In genomic region chr16:30652005-30652296, GRCh38 we compare ENCODE assay signal across 8 cellular contexts. TPM values are rescaled to one million over a fixed set of nuclear protein-coding genes. Genes with fewer than 3 reads are reported as not detected.
A peak's percentile ranks its signal among the peaks of the same experiment; 100 is the strongest.
DNase-seq lines count a peak whose midpoint lies in the region; ATAC-seq, FAIRE-seq and TF ChIP-seq lines count a peak whose summit lies in the region.

No MANE protein-coding gene starts in this region.

- peak overlapping the region; percentile 83 for H3K4me3 ChIP-seq in HAP-1
- peak overlapping the region; percentile 94 for H3K4me3 ChIP-seq in right cardiac atrium (ENCODE audit: low read length)
- peak overlapping the region; percentile 62 to 92 (median 78) for H3K4me3 ChIP-seq in skin epidermis

- ATAC-seq in activated B cell treated with CpG ODN at 0.5 μM for 24 hours (ENCODE audit: low read depth) (no peak), right cardiac atrium (no peak)

- H3K4me1 ChIP-seq in HAP-1 (peaks cover 4% of the 10 kb centered on the region), right cardiac atrium (ENCODE audit: control insufficient read depth, insufficient read depth, low read length) (no peaks in the 10 kb centered on the region)

- peak overlapping the region; percentile 82 for H3K27ac ChIP-seq in right cardiac atrium (ENCODE audit: low read length)
- peak overlapping the region in 19 of 21 experiments; percentile 72 to 98 (median 90) for H3K27ac ChIP-seq in skin epidermis

- POLR2A ChIA-PET in activated B cell treated with CpG ODN at 0.5 μM for 24 hours (lab: Charles Lee), result interaction anchor here (0.6 to 0.8 kb wide), 5 partner anchors 9 to 1006 kb away, joined by 3 to 7 read pairs (median 4); no protein-coding TSS in a partner anchor

- CTCF ChIA-PET in activated B cell treated with CpG ODN at 0.5 μM for 24 hours (lab: Charles Lee), result interaction anchor here (2.7 kb wide), 1 partner anchor 8 kb away, joined by 9 read pairs; no protein-coding TSS in a partner anchor

- in situ Hi-C loops in HAP-1 (cut with MboI; ENCODE audit: low sequenced_read_pairs), result no loop called here

- H3K9me3 ChIP-seq in HAP-1 (no peaks in the 10 kb centered on the region), right cardiac atrium (ENCODE audit: control insufficient read depth, low read length) (no peaks in the 10 kb centered on the region)

- H3K36me3 ChIP-seq in HAP-1 (replicated peaks), result peaks cover 44% of the 10 kb centered on the region

- DNase-seq in HAP-1 (ENCODE audit: low spot score in 2 of 2) (no peak), activated B cell treated with CpG ODN at 0.5 μM for 24 hours (no peak), right cardiac atrium (no peak), NOMO-1 treated with DMSO at 0.1 percent for 48 hours (lab: John Stamatoyannopoulos, UW; ENCODE audit: unreplicated experiment) (no peak), HTR-8/SVneo (ENCODE audit: insufficient read length, low spot score) (no peak), NCI-H345 treated with DMSO at 0.1 percent for 48 hours (lab: John Stamatoyannopoulos, UW; ENCODE audit: unreplicated experiment) (no peak)
- no peak for DNase-seq in NK-92 treated with Interleukin-12 subunit alpha and Interleukin-12 subunit beta, amount 100 ng/mL, for 24 hours (lab: John Stamatoyannopoulos, UW)

- no peaks in the 10 kb centered on the region for H3K9me3 Mint-ChIP-seq in activated B cell treated with CpG ODN at 0.5 μM for 24 hours

- H3K27me3 ChIP-seq in HAP-1 (ENCODE audit: low read depth) (no peaks in the 10 kb centered on the region), right cardiac atrium (ENCODE audit: control insufficient read depth, insufficient read depth) (no peaks in the 10 kb centered on the region)

- H3K27me3 Mint-ChIP-seq in activated B cell treated with CpG ODN at 0.5 μM for 24 hours, result no peaks in the 10 kb centered on the region

- H3K4me3 Mint-ChIP-seq in activated B cell treated with CpG ODN at 0.5 μM for 24 hours, result peak overlapping the region; percentile 82

- peaks cover 28% of the 10 kb centered on the region for H3K4me1 Mint-ChIP-seq in activated B cell treated with CpG ODN at 0.5 μM for 24 hours

- TF ChIP-seq CTCF in activated B cell treated with CpG ODN at 0.5 μM for 24 hours (IDR thresholded peaks at IDR 0.05), result no peak

- intact Hi-C loops in activated B cell treated with CpG ODN at 0.5 μM for 24 hours (cut with micrococcal nuclease), result loop anchor here (5.0 to 10.0 kb wide), 2 partner anchors 160 to 587 kb away; partner anchors contain the start of gene ALDOA
- intact Hi-C loops in right cardiac atrium (cut with DNase I), result no loop called here

- H3K36me3 Mint-ChIP-seq in activated B cell treated with CpG ODN at 0.5 μM for 24 hours (ENCODE audit: low read depth), result peaks cover 48% of the 10 kb centered on the region

- FAIRE-seq in HTR-8/SVneo (lab: Jason Lieb, UNC), result no peak

- peak overlapping the region; percentile 77 for H3K27ac Mint-ChIP-seq in activated B cell treated with CpG ODN at 0.5 μM for 24 hours

- WGBS in right cardiac atrium, result 21% methylated on average over 2 of the region's 2 CpGs

RNA-seq across cellular contexts. Expression of gene PRR14, which starts 1.2 kb away (rescaled TPM):
- total RNA-seq in activated B cell treated with CpG ODN at 0.5 μM for 24 hours (63.5 and 77.9 TPM in 2 replicates), right cardiac atrium (10 to 100 TPM; 22.9 to 27.6 (median 24.3) TPM)
- polyA plus RNA-seq in right cardiac atrium, result 19.1 TPM

RNA-seq across cellular contexts. Expression of gene FBRS, which starts 6.3 kb away (rescaled TPM):
- total RNA-seq in activated B cell treated with CpG ODN at 0.5 μM for 24 hours (166 and 204 TPM in 2 replicates), right cardiac atrium (10 to 100 TPM; 37.4 to 43.2 (median 38.4) TPM)
- 30.4 TPM for polyA plus RNA-seq in right cardiac atrium

RNA-seq across cellular contexts. Expression of gene ZNF689, which starts 41.8 kb away (rescaled TPM):
- total RNA-seq in activated B cell treated with CpG ODN at 0.5 μM for 24 hours (10.1 and 11.6 TPM in 2 replicates), right cardiac atrium (1 to 10 TPM; 5.6 to 7.1 (median 6.3) TPM)
- 3.3 TPM for polyA plus RNA-seq in right cardiac atrium

RNA-seq across cellular contexts. Expression of gene SRCAP, which starts 47.0 kb away (rescaled TPM):
- total RNA-seq in activated B cell treated with CpG ODN at 0.5 μM for 24 hours (109 and 123 TPM in 2 replicates), right cardiac atrium (10 to 100 TPM; 43.5 to 61.2 (median 46.4) TPM)
- polyA plus RNA-seq in right cardiac atrium, result 27.6 TPM
